Comparison of ENCODE assay signal across 12 cellular contexts in genomic region chr1:228264100-228264816, GRCh38. TPM values are rescaled to one million over a fixed set of nuclear protein-coding genes. Genes with fewer than 3 reads are reported as not detected.
DNase-seq lines count a peak whose midpoint lies in the region; ATAC-seq and TF ChIP-seq lines count a peak whose summit lies in the region.
"Had no signal": no experiment of that assay in that cellular context is flagged by ENCODE, and none has a peak within 500 bp of the region (broad histone marks: within the 10 kb centered on the region; RNA-seq: fewer than 3 reads in every experiment).

No MANE protein-coding gene starts in this region.

- H3K23me2 ChIP-seq in H9 (ENCODE audit: insufficient read length, low read depth, low read length, poor library complexity, severe bottlenecking) = no peaks in the 10 kb centered on the region

- no peak overlapping the region for H3T11ph ChIP-seq in H9 (ENCODE audit: low read length)

- H3K9me3 Mint-ChIP-seq in H9 = peaks cover 3 to 5% of the 10 kb centered on the region in 2 experiments; a peak in 2 of 5 replicates
- peaks cover 11% of the 10 kb centered on the region for H3K9me3 Mint-ChIP-seq in osteocyte (ENCODE audit: unreplicated experiment)
- H3K9me3 Mint-ChIP-seq in naive thymus-derived CD4-positive, alpha-beta T cell = peaks cover 0 to 14% (median 5%) of the 10 kb centered on the region in 11 donors

- no peak overlapping the region for H4K5ac ChIP-seq in H9 (ENCODE audit: insufficient read length, low read depth, low read length)

- CTCF ChIA-PET in naive thymus-derived CD4-positive, alpha-beta T cell (lab: Charles Lee) = no interaction called here

- no peak for TF ChIP-seq CTCF in H9 (conservative IDR thresholded peaks at IDR 0.05)
- no peak for TF ChIP-seq CTCF in osteocyte (IDR thresholded peaks at IDR 0.05)
- TF ChIP-seq CTCF in gastroesophageal sphincter (IDR thresholded peaks at IDR 0.05) = no peak

- H3K27me3 Mint-ChIP-seq in H9 (ENCODE audit: low read depth) = no peaks in the 10 kb centered on the region
- H3K27me3 Mint-ChIP-seq in osteocyte (ENCODE audit: unreplicated experiment) = no peaks in the 10 kb centered on the region
- no peaks in the 10 kb centered on the region for H3K27me3 Mint-ChIP-seq in naive thymus-derived CD4-positive, alpha-beta T cell
- H3K27me3 Mint-ChIP-seq: CD4-positive, alpha-beta memory T cell had no signal

- no peak overlapping the region for H3K4me3 Mint-ChIP-seq in H9
- no peak overlapping the region for H3K4me3 Mint-ChIP-seq in osteocyte (ENCODE audit: unreplicated experiment)
- H3K4me3 Mint-ChIP-seq in naive thymus-derived CD4-positive, alpha-beta T cell = no peak overlapping the region
- H3K4me3 Mint-ChIP-seq: CD4-positive, alpha-beta memory T cell had no signal

- no peak overlapping the region for H2AK5ac ChIP-seq in H9 (ENCODE audit: insufficient read length, low read length)

- no peak overlapping the region for H4K91ac ChIP-seq in H9 (ENCODE audit: insufficient read length, low read depth, low read length)

- WGBS in H9 (ENCODE audit: extremely low coverage, insufficient read length, low lambda C conversion rate) = no CpG with 5 or more reads among the region's 24 CpGs
- WGBS in aorta, 2 donors = 93 to 95% methylated on average over 21 to 24 of the region's 24 CpGs
- 92% methylated on average over 11 of the region's 24 CpGs; no CpG with 5 or more reads in 1 of the 2 donors for WGBS in gastroesophageal sphincter (ENCODE audit: low coverage in 1 of 2), 2 donors

- H2BK12ac ChIP-seq in H9 (ENCODE audit: insufficient read length, low read depth, low read length) = no peak overlapping the region

- DNase-seq in H9 = peak; percentile 24
- DNase-seq in islet precursor cell = peak; percentile 39
- peak; percentile 68 for DNase-seq in osteocyte (ENCODE audit: extremely low spot score, unreplicated experiment)
- DNase-seq in aorta = no peak
- DNase-seq in NCI-H1417 (lab: John Stamatoyannopoulos, UW) = no peak
- no peak for DNase-seq in naive thymus-derived CD4-positive, alpha-beta T cell
- DNase-seq: BE2C; CD4-positive, alpha-beta memory T cell; DMS79 had no signal

- no peak overlapping the region for H3K23ac ChIP-seq in H9 (ENCODE audit: insufficient read length, low read depth, low read length)

- H2BK20ac ChIP-seq in H9 (ENCODE audit: low read depth, low read length, poor library complexity, severe bottlenecking) = no peak overlapping the region

- no peak overlapping the region for H3K14ac ChIP-seq in H9 (ENCODE audit: insufficient read depth, low read length)

- H3K79me1 ChIP-seq in H9 (ENCODE audit: insufficient read depth, low read depth, low read length, poor library complexity, severe bottlenecking) = no peaks in the 10 kb centered on the region

- H3K36me3 Mint-ChIP-seq in H9 (ENCODE audit: insufficient read depth in 1 of 3, low read depth in 3 of 3) (peaks cover 7 to 14% (median 10%) of the 10 kb centered on the region in 3 experiments), osteocyte (ENCODE audit: unreplicated experiment) (peaks cover 7% of the 10 kb centered on the region)
- H3K36me3 Mint-ChIP-seq in naive thymus-derived CD4-positive, alpha-beta T cell = peaks cover 8 to 52% (median 19%) of the 10 kb centered on the region in 5 donors

- no peak overlapping the region for H2BK5ac ChIP-seq in H9 (ENCODE audit: insufficient read length, low read length)

- no peak overlapping the region for H3K18ac ChIP-seq in H9 (ENCODE audit: insufficient read length, low read depth, low read length)

- H3K56ac ChIP-seq in H9 (ENCODE audit: insufficient read length, low read depth, low read length) = no peak overlapping the region

- no peaks in the 10 kb centered on the region for H3K36me3 ChIP-seq in aorta (ENCODE audit: control insufficient read depth in 1 of 2, insufficient read depth in 2 of 2, low read length in 1 of 2)
- H3K36me3 ChIP-seq in naive thymus-derived CD4-positive, alpha-beta T cell (ENCODE audit: control insufficient read depth in 2 of 3, insufficient read depth in 3 of 3, low read length in 3 of 3) = peaks cover 0 to 39% (median 2%) of the 10 kb centered on the region in 3 experiments
- peaks cover 0 to 35% of the 10 kb centered on the region in 2 donors for H3K36me3 ChIP-seq in gastroesophageal sphincter
- H3K36me3 ChIP-seq: BE2C had no signal

- H3K27me3 ChIP-seq in H9 (ENCODE audit: insufficient read depth, low read length) = no peaks in the 10 kb centered on the region
- H3K27me3 ChIP-seq in aorta (ENCODE audit: control insufficient read depth in 1 of 2, insufficient read depth in 2 of 2, low read length in 1 of 2) = no peaks in the 10 kb centered on the region
- H3K27me3 ChIP-seq in naive thymus-derived CD4-positive, alpha-beta T cell (ENCODE audit: control insufficient read depth in 2 of 2, insufficient read depth in 2 of 2, low read length in 2 of 2) = no peaks in the 10 kb centered on the region
- H3K27me3 ChIP-seq in gastroesophageal sphincter = no peaks in the 10 kb centered on the region
- H3K27me3 ChIP-seq: BE2C had no signal

- H4K20me1 ChIP-seq in H9 (ENCODE audit: control insufficient read depth, insufficient read depth, insufficient read length) = no peaks in the 10 kb centered on the region

- TF ChIP-seq POLR2A in gastroesophageal sphincter (IDR thresholded peaks at IDR 0.05) = no peak

- no peak overlapping the region for H3K4me3 ChIP-seq in aorta (ENCODE audit: low read length in 2 of 2)
- no peak overlapping the region for H3K4me3 ChIP-seq in naive thymus-derived CD4-positive, alpha-beta T cell (ENCODE audit: low read length)
- no peak overlapping the region for H3K4me3 ChIP-seq in gastroesophageal sphincter
- H3K4me3 ChIP-seq: A549 had no signal

- H3K9me3 ChIP-seq in H9 (ENCODE audit: control insufficient read depth, low read depth, low read length) = no peaks in the 10 kb centered on the region
- H3K9me3 ChIP-seq in aorta (ENCODE audit: control insufficient read depth, low read length) = peaks cover 5% of the 10 kb centered on the region
- H3K9me3 ChIP-seq in naive thymus-derived CD4-positive, alpha-beta T cell (ENCODE audit: control insufficient read depth in 2 of 3, low read length in 3 of 3) = peaks cover 0 to 9% (median 0%) of the 10 kb centered on the region in 3 experiments
- H3K9me3 ChIP-seq in gastroesophageal sphincter = peaks cover 0 to 22% (median 0%) of the 10 kb centered on the region in 3 donors
- H3K9me3 ChIP-seq: BE2C had no signal

- no peak overlapping the region for H2BK120ac ChIP-seq in H9 (ENCODE audit: low read depth, low read length, poor library complexity, severe bottlenecking)

- H3K4me2 ChIP-seq in H9 (ENCODE audit: insufficient read depth, insufficient read length, low read length) = no peak overlapping the region
- H3K4me2 ChIP-seq: A549 had no signal

- no peaks in the 10 kb centered on the region for H3K4me1 ChIP-seq in H9 (ENCODE audit: insufficient read depth, low read length)
- H3K4me1 ChIP-seq in aorta (ENCODE audit: control insufficient read depth in 1 of 2, insufficient read depth in 2 of 2, low read length in 2 of 2) = no peaks in the 10 kb centered on the region
- H3K4me1 ChIP-seq in naive thymus-derived CD4-positive, alpha-beta T cell (ENCODE audit: control insufficient read depth in 2 of 2, insufficient read depth in 2 of 2, low read length in 2 of 2) = no peaks in the 10 kb centered on the region
- no peaks in the 10 kb centered on the region for H3K4me1 ChIP-seq in gastroesophageal sphincter
- H3K4me1 ChIP-seq: A549 had no signal

- ATAC-seq in aorta (ENCODE audit: low FRiP score) (peak; percentile 30), gastroesophageal sphincter (no peak)
- no peak for ATAC-seq in naive thymus-derived CD4-positive, alpha-beta T cell

- H3K9ac ChIP-seq in H9 (ENCODE audit: extremely low read depth, insufficient read length, low read length) = no peak overlapping the region

- peak overlapping the region in 1 of 3 experiments; percentile 36; a peak in 1 of 7 replicates for H3K27ac Mint-ChIP-seq in H9
- H3K27ac Mint-ChIP-seq in osteocyte (ENCODE audit: unreplicated experiment) = no peak overlapping the region
- H3K27ac Mint-ChIP-seq in naive thymus-derived CD4-positive, alpha-beta T cell = no peak overlapping the region
- H3K27ac Mint-ChIP-seq: CD4-positive, alpha-beta memory T cell had no signal

- H3K79me2 ChIP-seq in H9 (ENCODE audit: insufficient read depth, low read length) = no peaks in the 10 kb centered on the region

- H4K8ac ChIP-seq in H9 (replicated peaks; ENCODE audit: insufficient read length, low read depth, low read length) = no peak overlapping the region

- peaks cover 0 to 18% of the 10 kb centered on the region in 2 experiments; a peak in 3 of 4 replicates for H3K4me1 Mint-ChIP-seq in H9
- H3K4me1 Mint-ChIP-seq in osteocyte (ENCODE audit: unreplicated experiment) = no peaks in the 10 kb centered on the region
- peaks cover 0 to 5% (median 0%) of the 10 kb centered on the region in 7 donors for H3K4me1 Mint-ChIP-seq in naive thymus-derived CD4-positive, alpha-beta T cell
- H3K4me1 Mint-ChIP-seq: CD4-positive, alpha-beta memory T cell had no signal

- no peak overlapping the region for H2BK15ac ChIP-seq in H9 (ENCODE audit: low read depth, low read length)

- no peak overlapping the region for H3K27ac ChIP-seq in H9 (ENCODE audit: insufficient read length, low read depth, low read length)
- H3K27ac ChIP-seq in aorta (ENCODE audit: low read depth in 1 of 2, low read length in 2 of 2) = no peak overlapping the region
- H3K27ac ChIP-seq in naive thymus-derived CD4-positive, alpha-beta T cell (ENCODE audit: low read depth, low read length) = no peak overlapping the region
- no peak overlapping the region for H3K27ac ChIP-seq in gastroesophageal sphincter
- H3K27ac ChIP-seq: A549, C4-2B had no signal

- no peak overlapping the region for H3K4ac ChIP-seq in H9 (ENCODE audit: low read depth, low read length)

- H2AFZ ChIP-seq in H9 (ENCODE audit: low read length) = no peak overlapping the region

- POLR2A ChIA-PET in naive thymus-derived CD4-positive, alpha-beta T cell (lab: Charles Lee) = no interaction called here

- intact Hi-C loops in aorta (cut with DNase I) = no loop called here
- intact Hi-C loops in naive thymus-derived CD4-positive, alpha-beta T cell (cut with micrococcal nuclease) = loop anchor here in 1 of 2 donors (2.0 kb wide), 1 partner anchor 251 kb away; no protein-coding TSS in a partner anchor

- no peak for TF ChIP-seq EP300 in gastroesophageal sphincter (IDR thresholded peaks at IDR 0.05)

RNA-seq across cellular contexts. Expression of gene OBSCN, which starts 56.4 kb away (rescaled TPM):
- total RNA-seq in H9 (2021) (30.8 and 33.3 TPM in 2 replicates), osteocyte (15.2 and 16.1 TPM in 2 replicates), aorta (10 to 100 TPM in 1 of 2 donors, 1 to 10 TPM in 1; 5.9 to 19.3 TPM), gastroesophageal sphincter (10 to 100 TPM; 11.1 to 28.4 (median 20.9) TPM)
- 1 to 10 TPM; 2.0 to 6.9 TPM for polyA plus RNA-seq in aorta
- total RNA-seq in naive thymus-derived CD4-positive, alpha-beta T cell = 100 to 1,000 TPM in 3 of 5 experiments, 10 to 100 TPM in 2; 27.4 to 132 (median 110) TPM
- polyA plus RNA-seq in naive thymus-derived CD4-positive, alpha-beta T cell = 1 to 10 TPM; 1.3 to 3.8 TPM

Comparison
In these comparisons a context has a peak if more than half of its experiments do, and no peak if none do; other contexts are left out.
1. DNase-seq: peak in H9 (single experiment), islet precursor cell (single experiment) and osteocyte (single experiment); none in aorta (0 of 2), NCI-H1417 (0 of 3) and naive thymus-derived CD4-positive, alpha-beta T cell (0 of 9).